8 cellular contexts compared by ENCODE assay signal in the genomic region with DNA sequence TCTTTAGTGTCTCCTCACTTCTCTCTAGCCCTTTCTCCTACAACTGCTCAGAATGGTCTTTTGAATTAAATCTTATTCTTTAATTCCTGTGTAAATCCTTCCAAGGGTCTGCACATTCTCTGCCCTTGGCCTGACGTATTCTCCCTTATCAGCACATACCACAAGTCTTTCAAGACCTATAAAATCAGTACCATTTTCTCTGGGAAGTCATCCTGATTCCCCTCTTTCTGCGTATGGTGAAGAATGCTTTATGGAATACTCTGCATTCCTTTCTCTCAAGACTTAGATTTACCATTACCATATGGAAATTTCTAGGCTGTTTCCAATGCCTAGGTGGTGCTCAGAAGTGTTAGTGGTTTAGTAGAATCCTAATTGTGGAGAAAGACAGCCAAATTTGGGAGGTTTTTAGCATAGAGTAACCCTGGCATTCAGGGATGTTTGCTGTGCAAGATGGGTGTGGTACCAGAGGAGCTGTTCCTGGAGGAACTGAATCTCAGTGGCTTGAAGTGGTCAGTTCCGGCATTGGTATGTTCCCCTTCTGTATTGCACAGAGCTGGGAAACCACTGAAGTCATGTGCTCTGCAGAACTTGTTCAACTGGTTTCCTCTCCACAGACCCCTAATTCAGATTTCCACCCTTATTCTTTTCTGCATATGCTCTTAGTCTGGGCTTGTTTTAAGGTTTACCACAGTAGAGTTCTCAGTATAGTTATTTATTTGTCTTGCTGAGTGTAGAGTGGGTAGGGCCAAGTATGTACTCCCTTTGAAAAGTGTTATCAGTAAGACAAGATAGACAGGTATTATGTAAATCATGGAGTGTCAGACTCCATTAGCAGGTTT. TPM values are rescaled to one million over a fixed set of nuclear protein-coding genes. Genes with fewer than 3 reads are reported as not detected.
DNase-seq lines count a peak whose midpoint lies in the region; ATAC-seq and TF ChIP-seq lines count a peak whose summit lies in the region.

No MANE protein-coding gene starts in this region.

- H3K27me3 ChIP-seq in Caco-2 (replicated peaks; ENCODE audit: control insufficient read depth, insufficient read depth, low read length) (no peaks in the 10 kb centered on the region), gastroesophageal sphincter (no peaks in the 10 kb centered on the region), testis (no peaks in the 10 kb centered on the region)

- H3K9me3 ChIP-seq in Caco-2 (no peaks in the 10 kb centered on the region), gastroesophageal sphincter (no peaks in the 10 kb centered on the region), testis (no peaks in the 10 kb centered on the region)

- BruUV-seq in Caco-2 (replicated peaks; lab: Mats Ljungman, UMichigan), result TSS peak; percentile 74

- DNase-seq in Caco-2 (peak; percentile 77 to 85), retinal pigment epithelial cell (ENCODE audit: low read depth) (peak; percentile 76), testis (no peak)
- DNase-seq in activated effector memory CD4-positive, alpha-beta T cell treated with Interleukin-2 at 50 U/mL for 16 hours, result no peak

- H3K27ac ChIP-seq in gastroesophageal sphincter (peak overlapping the region; percentile 6 to 49 (median 22)), testis (no peak overlapping the region)

- H3K27ac Mint-ChIP-seq in Caco-2 (ENCODE audit: unreplicated experiment), result peak overlapping the region; percentile 88

- no peak overlapping the region for H3K4me3 ChIP-seq in Caco-2 (ENCODE audit: low read depth, low read length)
- no peak overlapping the region for H3K4me3 ChIP-seq in gastroesophageal sphincter
- no peak overlapping the region for H3K4me3 ChIP-seq in retinal pigment epithelial cell (ENCODE audit: low read length)
- no peak overlapping the region for H3K4me3 ChIP-seq in testis

- TF ChIP-seq POLR2A in gastroesophageal sphincter (IDR thresholded peaks at IDR 0.05) (no peak), testis (IDR thresholded peaks at IDR 0.05) (no peak)

- intact Hi-C loops in Caco-2 (cut with micrococcal nuclease; ENCODE audit: unreplicated experiment) (loop anchor here (1.0 to 2.0 kb wide), 5 partner anchors 11 to 78 kb away; a partner anchor contains a TSS), testis (cut with DNase I; ENCODE audit: low total_unique reads) (no loop called here)

- no peaks in the 10 kb centered on the region for H3K27me3 Mint-ChIP-seq in Caco-2 (ENCODE audit: insufficient read depth, unreplicated experiment)

- CTCF ChIA-PET in Caco-2 (lab: Charles Lee), result interaction anchor here (0.9 to 1.8 kb wide), 4 partner anchors 25 to 119 kb away, joined by 3 to 6 read pairs (median 4); no protein-coding TSS in a partner anchor

- no peak for TF ChIP-seq EP300 in gastroesophageal sphincter (IDR thresholded peaks at IDR 0.05)

- 47 to 58% methylated on average over 3 of the region's 3 CpGs for WGBS in gastroesophageal sphincter (ENCODE audit: low coverage in 1 of 2), 2 donors
- WGBS in testis, 2 donors, result 66 to 78% methylated on average over 3 of the region's 3 CpGs

- ATAC-seq in GM19455 (IDR thresholded peaks at IDR 0.05; ENCODE audit: unreplicated experiment) (peak; percentile 81), HG03469 (IDR thresholded peaks at IDR 0.05; ENCODE audit: unreplicated experiment) (peak; percentile 93), SK-N-SH treated with all-trans-retinoic acid at 6 μM for 48 hours (peak; percentile 77), gastroesophageal sphincter (peak; percentile 79)

- H3K36me3 Mint-ChIP-seq in Caco-2 (ENCODE audit: insufficient read depth, unreplicated experiment), result peaks cover 34% of the 10 kb centered on the region

- H3K4me3 Mint-ChIP-seq in Caco-2 (ENCODE audit: unreplicated experiment), result peak overlapping the region; percentile 59

- H3K4me1 ChIP-seq in Caco-2, result peaks cover 50% of the 10 kb centered on the region
- peaks cover 12 to 65% (median 17%) of the 10 kb centered on the region in 3 donors for H3K4me1 ChIP-seq in gastroesophageal sphincter
- peaks cover 5% of the 10 kb centered on the region for H3K4me1 ChIP-seq in testis

- no peak for TF ChIP-seq CTCF in Caco-2 (IDR thresholded peaks at IDR 0.05; ENCODE audit: insufficient read depth in 1 of 2, low read depth in 1 of 2, low read length in 1 of 2, severe bottlenecking in 1 of 2, unreplicated experiment in 1 of 2)
- TF ChIP-seq CTCF in gastroesophageal sphincter (IDR thresholded peaks at IDR 0.05), result no peak
- TF ChIP-seq CTCF in retinal pigment epithelial cell (conservative IDR thresholded peaks at IDR 0.05; ENCODE audit: low read depth, low read length), result no peak
- no peak for TF ChIP-seq CTCF in testis (IDR thresholded peaks at IDR 0.05)

- H3K36me3 ChIP-seq in Caco-2 (ENCODE audit: control insufficient read depth, insufficient read depth, low read length), result no peaks in the 10 kb centered on the region
- H3K36me3 ChIP-seq in gastroesophageal sphincter, result no peaks in the 10 kb centered on the region
- no peaks in the 10 kb centered on the region for H3K36me3 ChIP-seq in testis (ENCODE audit: low read depth, missing control alignments)

- no peaks in the 10 kb centered on the region for H3K9me3 Mint-ChIP-seq in Caco-2 (ENCODE audit: unreplicated experiment)

- POLR2A ChIA-PET in Caco-2 (lab: Charles Lee), result interaction anchor here (0.6 to 1.7 kb wide), 6 partner anchors 11 to 68 kb away, joined by 3 to 16 read pairs (median 4); a partner anchor contains a TSS

- peaks cover 57% of the 10 kb centered on the region for H3K4me1 Mint-ChIP-seq in Caco-2 (ENCODE audit: low read depth, unreplicated experiment)

TF ChIP-seq in SK-N-SH treated with all-trans-retinoic acid at 6 μM for 48 hours, 23 proteins besides CTCF, POLR2A, EP300 and RAD21:
- TF ChIP-seq, protein P1, sequence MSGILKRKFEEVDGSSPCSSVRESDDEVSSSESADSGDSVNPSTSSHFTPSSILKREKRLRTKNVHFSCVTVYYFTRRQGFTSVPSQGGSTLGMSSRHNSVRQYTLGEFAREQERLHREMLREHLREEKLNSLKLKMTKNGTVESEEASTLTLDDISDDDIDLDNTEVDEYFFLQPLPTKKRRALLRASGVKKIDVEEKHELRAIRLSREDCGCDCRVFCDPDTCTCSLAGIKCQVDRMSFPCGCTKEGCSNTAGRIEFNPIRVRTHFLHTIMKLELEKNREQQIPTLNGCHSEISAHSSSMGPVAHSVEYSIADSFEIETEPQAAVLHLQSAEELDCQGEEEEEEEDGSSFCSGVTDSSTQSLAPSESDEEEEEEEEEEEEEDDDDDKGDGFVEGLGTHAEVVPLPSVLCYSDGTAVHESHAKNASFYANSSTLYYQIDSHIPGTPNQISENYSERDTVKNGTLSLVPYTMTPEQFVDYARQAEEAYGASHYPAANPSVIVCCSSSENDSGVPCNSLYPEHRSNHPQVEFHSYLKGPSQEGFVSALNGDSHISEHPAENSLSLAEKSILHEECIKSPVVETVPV (CRISPR knock-in tag; IDR thresholded peaks at IDR 0.05), result 0 out of 2 replicates have a peak, but pooled peaks have one; percentile 48
- TF ChIP-seq, protein P2, sequence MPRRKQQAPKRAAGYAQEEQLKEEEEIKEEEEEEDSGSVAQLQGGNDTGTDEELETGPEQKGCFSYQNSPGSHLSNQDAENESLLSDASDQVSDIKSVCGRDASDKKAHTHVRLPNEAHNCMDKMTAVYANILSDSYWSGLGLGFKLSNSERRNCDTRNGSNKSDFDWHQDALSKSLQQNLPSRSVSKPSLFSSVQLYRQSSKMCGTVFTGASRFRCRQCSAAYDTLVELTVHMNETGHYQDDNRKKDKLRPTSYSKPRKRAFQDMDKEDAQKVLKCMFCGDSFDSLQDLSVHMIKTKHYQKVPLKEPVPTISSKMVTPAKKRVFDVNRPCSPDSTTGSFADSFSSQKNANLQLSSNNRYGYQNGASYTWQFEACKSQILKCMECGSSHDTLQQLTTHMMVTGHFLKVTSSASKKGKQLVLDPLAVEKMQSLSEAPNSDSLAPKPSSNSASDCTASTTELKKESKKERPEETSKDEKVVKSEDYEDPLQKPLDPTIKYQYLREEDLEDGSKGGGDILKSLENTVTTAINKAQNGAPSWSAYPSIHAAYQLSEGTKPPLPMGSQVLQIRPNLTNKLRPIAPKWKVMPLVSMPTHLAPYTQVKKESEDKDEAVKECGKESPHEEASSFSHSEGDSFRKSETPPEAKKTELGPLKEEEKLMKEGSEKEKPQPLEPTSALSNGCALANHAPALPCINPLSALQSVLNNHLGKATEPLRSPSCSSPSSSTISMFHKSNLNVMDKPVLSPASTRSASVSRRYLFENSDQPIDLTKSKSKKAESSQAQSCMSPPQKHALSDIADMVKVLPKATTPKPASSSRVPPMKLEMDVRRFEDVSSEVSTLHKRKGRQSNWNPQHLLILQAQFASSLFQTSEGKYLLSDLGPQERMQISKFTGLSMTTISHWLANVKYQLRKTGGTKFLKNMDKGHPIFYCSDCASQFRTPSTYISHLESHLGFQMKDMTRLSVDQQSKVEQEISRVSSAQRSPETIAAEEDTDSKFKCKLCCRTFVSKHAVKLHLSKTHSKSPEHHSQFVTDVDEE (CRISPR knock-in tag; IDR thresholded peaks at IDR 0.05), result no peak
- peak; percentile 77; the same call in 1 of the 2 replicates for TF ChIP-seq GLIS3 (CRISPR knock-in tag; IDR thresholded peaks at IDR 0.05)
- peak; percentile 73 for TF ChIP-seq ISL1 (CRISPR knock-in tag; IDR thresholded peaks at IDR 0.05)
- TF ChIP-seq ESRRG (CRISPR knock-in tag; IDR thresholded peaks at IDR 0.05), result no peak
- 0 out of 2 replicates have a peak, but pooled peaks have one; percentile 25 for TF ChIP-seq ZNF8 (CRISPR knock-in tag; IDR thresholded peaks at IDR 0.05)
- TF ChIP-seq SNAI2 (CRISPR knock-in tag; IDR thresholded peaks at IDR 0.05), result 0 out of 2 replicates have a peak, but pooled peaks have one; percentile 23
- no peak for TF ChIP-seq RARB (CRISPR knock-in tag; IDR thresholded peaks at IDR 0.05)
- TF ChIP-seq CSDC2 (CRISPR knock-in tag; IDR thresholded peaks at IDR 0.05), result peak; percentile 67; the same call in 1 of the 2 replicates

RNA-seq across cellular contexts. Expression of a gene that starts 24.5 kb away (rescaled TPM):
- 142 and 150 TPM in 2 replicates for total RNA-seq in Caco-2 (2022)
- 100 to 1,000 TPM; 210 to 360 (median 245) TPM for total RNA-seq in gastroesophageal sphincter
- total RNA-seq in testis, result 100 to 1,000 TPM in 1 of 2 donors, 10 to 100 TPM in 1; 86.9 to 102 TPM
- polyA plus RNA-seq in testis (ENCODE audit: insufficient read depth, low read depth, low replicate concordance), result 44.4 TPM

Comparison
In these comparisons a context has a peak if more than half of its experiments do, and no peak if none do; other contexts are left out.
1. DNase-seq: peak in Caco-2 (2 of 2) and retinal pigment epithelial cell (single experiment); none in testis (single experiment) and activated effector memory CD4-positive, alpha-beta T cell treated with Interleukin-2 at 50 U/mL for 16 hours (single experiment).
2. H3K27ac ChIP-seq: peak in gastroesophageal sphincter (4 of 4); none in testis (0 of 2).
3. Peak in every context shown above with its lines, with median percentiles within 50 percentile points of each other: ATAC-seq.